ENCODE assay signal across 11 cellular contexts in the genomic region with DNA sequence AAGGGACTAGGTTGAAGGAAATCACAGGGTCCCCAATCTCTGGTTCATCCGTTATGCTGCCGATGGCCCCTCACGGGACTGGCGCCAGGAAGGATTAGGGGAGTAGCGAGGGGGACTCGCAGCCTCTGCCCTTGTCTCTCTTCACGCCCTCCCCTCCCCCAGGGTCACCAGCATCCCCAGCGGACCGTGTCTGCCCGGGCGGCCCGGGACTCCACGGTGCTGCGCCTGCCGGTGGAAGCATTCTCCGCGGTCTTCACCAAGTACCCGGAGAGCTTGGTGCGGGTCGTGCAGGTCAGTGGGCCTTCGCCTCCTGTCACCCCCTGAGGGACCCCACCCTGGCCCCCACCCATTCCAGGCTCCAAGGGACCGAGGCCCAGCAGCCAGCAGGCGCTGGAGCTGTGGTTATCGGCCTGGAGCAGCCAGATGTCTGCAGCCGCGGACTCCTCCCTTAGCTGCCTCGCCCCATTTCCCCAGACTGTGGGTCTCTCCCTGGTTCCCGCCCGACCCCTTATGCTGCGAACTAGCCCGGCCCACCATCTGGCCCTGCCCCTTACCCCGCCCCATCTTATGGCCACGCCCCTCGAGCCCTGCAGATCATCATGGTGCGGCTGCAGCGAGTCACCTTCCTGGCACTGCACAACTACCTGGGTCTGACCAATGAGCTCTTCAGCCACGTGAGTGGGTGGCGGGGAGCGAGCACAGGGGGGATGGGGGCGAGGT. TPM values are rescaled to one million over a fixed set of nuclear protein-coding genes. Genes with fewer than 3 reads are reported as not detected.
DNase-seq lines count a peak whose midpoint lies in the region; ATAC-seq and TF ChIP-seq lines count a peak whose summit lies in the region.
"Had no signal": no experiment of that assay in that cellular context is flagged by ENCODE, and none has a peak within 500 bp of the region (broad histone marks: within the 10 kb centered on the region; RNA-seq: fewer than 3 reads in every experiment).

No MANE protein-coding gene starts in this region.

- H3K9me3 Mint-ChIP-seq in activated naive CD4-positive, alpha-beta T cell treated with anti-CD3 and anti-CD28 coated beads, Interleukin-2, amount 50 U/mL, for 72 hours = no peaks in the 10 kb centered on the region
- no peaks in the 10 kb centered on the region for H3K9me3 Mint-ChIP-seq in CD4-positive, alpha-beta T cell

- H3K4me1 ChIP-seq in HEK293 (ENCODE audit: control insufficient read depth, insufficient read depth, low read length) (no peaks in the 10 kb centered on the region), lower lobe of right lung (peaks cover 22% of the 10 kb centered on the region), colonic mucosa (peaks cover 4% of the 10 kb centered on the region)

- ATAC-seq in activated naive CD4-positive, alpha-beta T cell treated with anti-CD3 and anti-CD28 coated beads, Interleukin-2, amount 50 U/mL, for 72 hours = peak; percentile 13 to 31
- peak; percentile 13 to 51 for ATAC-seq in lower lobe of right lung
- ATAC-seq in CD4-positive, alpha-beta T cell (ENCODE audit: poor library complexity) = no peak
- ATAC-seq: pancreas had no signal

- no peak overlapping the region for H3K9ac ChIP-seq in colonic mucosa (ENCODE audit: low read depth in 2 of 2, low read length in 2 of 2)

- POLR2A ChIA-PET in HEK293 (lab: Yijun Ruan, JAX) = no interaction called here
- POLR2A ChIA-PET in CD4-positive, alpha-beta T cell (lab: Charles Lee) = interaction anchor here (0.7 kb wide), 1 partner anchor 19 kb away, joined by 3 read pairs; a partner anchor contains a TSS

- H3K27me3 ChIP-seq in lower lobe of right lung (ENCODE audit: low read depth) (no peaks in the 10 kb centered on the region), brain microvascular endothelial cell (replicated peaks) (no peaks in the 10 kb centered on the region), colonic mucosa (no peaks in the 10 kb centered on the region)
- no peaks in the 10 kb centered on the region for H3K27me3 ChIP-seq in CD4-positive, alpha-beta T cell (ENCODE audit: control insufficient read depth, insufficient read depth, low read length)
- H3K27me3 ChIP-seq: pancreas had no signal

- H3K4me3 ChIP-seq in HEK293 (ENCODE audit: low read depth, low read length) (no peak overlapping the region), lower lobe of right lung (peak overlapping the region; percentile 3), brain microvascular endothelial cell (ENCODE audit: low read depth, low read length) (no peak overlapping the region), colonic mucosa (no peak overlapping the region)
- H3K4me3 ChIP-seq: pancreas had no signal

- CTCF ChIA-PET in HEK293 (lab: Yijun Ruan, JAX) = no interaction called here
- CTCF ChIA-PET in CD4-positive, alpha-beta T cell (lab: Charles Lee) = interaction anchor here (1.5 kb wide), 1 partner anchor 27 kb away, joined by 3 read pairs; no protein-coding TSS in a partner anchor

- peaks cover 6 to 12% of the 10 kb centered on the region in 2 donors for H3K36me3 Mint-ChIP-seq in activated naive CD4-positive, alpha-beta T cell treated with anti-CD3 and anti-CD28 coated beads, Interleukin-2, amount 50 U/mL, for 72 hours
- peaks cover 48% of the 10 kb centered on the region for H3K36me3 Mint-ChIP-seq in CD4-positive, alpha-beta T cell (ENCODE audit: low read depth)

- no peak overlapping the region for H3K4me3 Mint-ChIP-seq in CD4-positive, alpha-beta T cell

- no peak overlapping the region for H3K27ac Mint-ChIP-seq in activated naive CD4-positive, alpha-beta T cell treated with anti-CD3 and anti-CD28 coated beads, Interleukin-2, amount 50 U/mL, for 72 hours
- H3K27ac Mint-ChIP-seq in CD4-positive, alpha-beta T cell = no peak overlapping the region

- in situ Hi-C loops in brain microvascular endothelial cell (cut with HindIII; ENCODE audit: low pct_ligation_motif_present, low sequenced_read_pairs) = no loop called here

- no peak for TF ChIP-seq CTCF in HEK293 (tag by site-specific recombination; IDR thresholded peaks at IDR 0.05)
- TF ChIP-seq CTCF in lower lobe of right lung (IDR thresholded peaks at IDR 0.05) = no peak
- TF ChIP-seq CTCF in CD4-positive, alpha-beta T cell (IDR thresholded peaks at IDR 0.05) = no peak
- TF ChIP-seq CTCF in brain microvascular endothelial cell (IDR thresholded peaks at IDR 0.05; ENCODE audit: low read depth, low read length, missing control alignments) = no peak
- TF ChIP-seq CTCF in colonic mucosa (IDR thresholded peaks at IDR 0.05) = no peak

- H3K9me3 ChIP-seq in HEK293 (ENCODE audit: control insufficient read depth, insufficient read depth, low read depth, low read length) (no peaks in the 10 kb centered on the region), lower lobe of right lung (no peaks in the 10 kb centered on the region), colonic mucosa (no peaks in the 10 kb centered on the region)
- no peaks in the 10 kb centered on the region for H3K9me3 ChIP-seq in CD4-positive, alpha-beta T cell (ENCODE audit: control insufficient read depth, low read length)
- H3K9me3 ChIP-seq: pancreas had no signal

- no peak overlapping the region for H3K27ac ChIP-seq in HEK293 (ENCODE audit: extremely low read depth, low read depth, low read length)
- no peak overlapping the region for H3K27ac ChIP-seq in lower lobe of right lung
- no peak overlapping the region for H3K27ac ChIP-seq in CD4-positive, alpha-beta T cell (ENCODE audit: low read depth, low read length)
- no peak overlapping the region for H3K27ac ChIP-seq in brain microvascular endothelial cell
- H3K27ac ChIP-seq in colonic mucosa = no peak overlapping the region
- H3K27ac ChIP-seq: pancreas had no signal

- H3K36me3 ChIP-seq in HEK293 (ENCODE audit: control insufficient read depth in 2 of 2, insufficient read depth in 1 of 2, low read length in 2 of 2) = peaks cover 0 to 32% of the 10 kb centered on the region in 2 experiments; a peak in 1 of 3 replicates
- H3K36me3 ChIP-seq in lower lobe of right lung = peaks cover 90% of the 10 kb centered on the region
- H3K36me3 ChIP-seq in brain microvascular endothelial cell (replicated peaks) = peaks cover 51% of the 10 kb centered on the region
- peaks cover 25% of the 10 kb centered on the region for H3K36me3 ChIP-seq in colonic mucosa

- H3K4me1 Mint-ChIP-seq in CD4-positive, alpha-beta T cell (ENCODE audit: low read depth) = peaks cover 13% of the 10 kb centered on the region

- intact Hi-C loops in lower lobe of right lung (cut with DNase I) (no loop called here), colonic mucosa (cut with DNase I) (no loop called here)
- intact Hi-C loops in CD4-positive, alpha-beta T cell (cut with DNase I, micrococcal nuclease) = no loop called here

- no peaks in the 10 kb centered on the region for H3K27me3 Mint-ChIP-seq in CD4-positive, alpha-beta T cell

- peak; percentile 56 for DNase-seq in AG08396 (ENCODE audit: low spot score)
- peak in 1 of 2 donors; percentile 44 for DNase-seq in activated naive CD4-positive, alpha-beta T cell treated with anti-CD3 and anti-CD28 coated beads, Interleukin-2, amount 50 U/mL, for 72 hours (ENCODE audit: low spot score in 2 of 2)
- peak; percentile 61 for DNase-seq in lower lobe of right lung
- DNase-seq in CD4-positive, alpha-beta T cell = no peak
- no peak for DNase-seq in effector CD4-positive, alpha-beta T cell
- DNase-seq in brain microvascular endothelial cell = no peak
- no peak for DNase-seq in colonic mucosa
- DNase-seq: COR-L47, NCI-H1417 had no signal

TF ChIP-seq in HEK293, 187 proteins besides CTCF, POLR2A, EP300 and RAD21:
- TF ChIP-seq ZNF423 (tag by site-specific recombination; IDR thresholded peaks at IDR 0.05) (no peak), ZNF837 (tag by site-specific recombination; IDR thresholded peaks at IDR 0.05) (no peak), SP2 (tag by site-specific recombination; IDR thresholded peaks at IDR 0.05) (peak; percentile 38), KLF8 (tag by site-specific recombination; IDR thresholded peaks at IDR 0.05) (0 out of 2 replicates have a peak, but pooled peaks have one; percentile 27), ZNF155 (tag by site-specific recombination; IDR thresholded peaks at IDR 0.05) (no peak), KLF1 (tag by site-specific recombination; IDR thresholded peaks at IDR 0.05) (peak; percentile 94), ZNF37A (tag by site-specific recombination; IDR thresholded peaks at IDR 0.05) (no peak)
TF ChIP-seq in HEK293: peak in this region for 3.

RNA-seq across cellular contexts. Expression of a gene that starts 5.4 kb away (rescaled TPM):
- total RNA-seq in activated naive CD4-positive, alpha-beta T cell treated with anti-CD3 and anti-CD28 coated beads, Interleukin-2, amount 50 U/mL, for 72 hours = 100 to 1,000 TPM; 102 to 138 TPM
- total RNA-seq in lower lobe of right lung (289 TPM), colonic mucosa (100 to 1,000 TPM in 1 of 2 donors, 10 to 100 TPM in 1; 93.0 to 131 TPM)
- total RNA-seq in CD4-positive, alpha-beta T cell = 10 to 100 TPM; 62.0 to 70.9 TPM

RNA-seq across cellular contexts. Expression of a gene that starts 18.5 kb away (rescaled TPM):
- total RNA-seq in activated naive CD4-positive, alpha-beta T cell treated with anti-CD3 and anti-CD28 coated beads, Interleukin-2, amount 50 U/mL, for 72 hours = 10 to 100 TPM; 10.3 to 11.0 TPM
- total RNA-seq in lower lobe of right lung = 79.0 TPM
- 1 to 10 TPM; 7.9 to 8.8 TPM for total RNA-seq in CD4-positive, alpha-beta T cell
- total RNA-seq in colonic mucosa = 10 to 100 TPM; 17.8 to 26.5 TPM

RNA-seq across cellular contexts. Expression of a gene that starts 25.0 kb away (rescaled TPM):
- 10 to 100 TPM in 1 of 2 donors, under 1 TPM in 1; 0.59 to 11.1 TPM for total RNA-seq in activated naive CD4-positive, alpha-beta T cell treated with anti-CD3 and anti-CD28 coated beads, Interleukin-2, amount 50 U/mL, for 72 hours
- 54.9 TPM for total RNA-seq in lower lobe of right lung
- total RNA-seq in CD4-positive, alpha-beta T cell = 1 to 10 TPM; 5.1 to 5.2 TPM
- 10 to 100 TPM; 20.2 to 44.1 TPM for total RNA-seq in colonic mucosa

RNA-seq across cellular contexts. Expression of a gene that starts 52.1 kb away (rescaled TPM):
- total RNA-seq in activated naive CD4-positive, alpha-beta T cell treated with anti-CD3 and anti-CD28 coated beads, Interleukin-2, amount 50 U/mL, for 72 hours = under 1 TPM; 0.27 to 0.74 TPM
- 3.8 TPM for total RNA-seq in lower lobe of right lung
- not detected for total RNA-seq in CD4-positive, alpha-beta T cell
- 1 to 10 TPM; 5.7 to 6.6 TPM for total RNA-seq in colonic mucosa

RNA-seq across cellular contexts. Expression of a gene that starts 54.7 kb away (rescaled TPM):
- total RNA-seq in activated naive CD4-positive, alpha-beta T cell treated with anti-CD3 and anti-CD28 coated beads, Interleukin-2, amount 50 U/mL, for 72 hours = under 1 TPM; 0.07 to 0.80 TPM
- total RNA-seq in lower lobe of right lung = 25.6 TPM
- total RNA-seq in CD4-positive, alpha-beta T cell = under 1 TPM; 0.16 to 0.25 TPM
- total RNA-seq in colonic mucosa = 10 to 100 TPM; 41.1 to 55.4 TPM

Comparison
In these comparisons a context has a peak if more than half of its experiments do, and no peak if none do; other contexts are left out.
1. DNase-seq: peak in AG08396 (single experiment) and lower lobe of right lung (single experiment); none in CD4-positive, alpha-beta T cell (0 of 10), effector CD4-positive, alpha-beta T cell (single experiment), brain microvascular endothelial cell (single experiment) and colonic mucosa (single experiment).